1 cellular context compared by ENCODE assay signal in genomic region chr5:78715351-78715750, GRCh38.
TF ChIP-seq lines count a peak whose summit lies in the region.

No MANE protein-coding gene starts in this region.

TF ChIP-seq in HEK293, 187 proteins besides CTCF, POLR2A, EP300 and RAD21 (continued from another document):
- TF ChIP-seq ZNF280D (tag by site-specific recombination; IDR thresholded peaks at IDR 0.05), result 0 out of 2 replicates have a peak, but pooled peaks have one; percentile 28
